In the genomic region with DNA sequence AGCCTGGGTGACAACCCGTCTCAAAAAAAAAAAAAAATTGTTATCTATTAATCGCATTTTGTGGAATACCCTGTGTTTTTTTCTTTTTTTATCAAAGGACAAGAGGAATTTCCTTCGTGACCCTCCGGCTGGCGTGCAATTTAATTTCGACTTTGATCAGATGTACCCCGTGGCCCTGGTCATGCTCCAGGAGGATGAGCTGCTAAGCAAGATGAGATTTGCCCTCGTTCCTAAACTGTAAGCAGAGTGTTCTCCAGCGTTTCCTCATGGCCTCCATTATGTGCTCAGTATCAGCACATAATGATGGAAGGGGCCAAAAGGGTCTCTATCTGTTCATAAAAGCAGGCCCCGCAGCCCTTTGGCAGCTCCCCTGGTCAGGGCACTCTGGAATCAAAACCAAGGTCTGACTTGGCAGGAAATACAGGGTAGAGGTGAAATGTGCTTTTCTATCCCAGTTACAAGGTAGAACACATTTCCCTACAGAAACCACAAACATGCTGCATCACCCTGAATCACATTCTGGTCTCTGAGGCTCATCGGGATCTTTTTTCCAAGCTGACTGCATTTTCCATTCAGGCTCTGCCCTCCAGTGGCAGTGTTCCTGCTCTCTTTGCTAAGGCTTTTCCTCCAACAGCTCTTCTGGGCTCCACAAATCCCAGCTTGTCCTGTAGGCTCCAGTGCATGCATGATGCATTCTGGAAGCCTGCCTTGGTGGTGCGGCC, we compare ENCODE assay signal across 14 cellular contexts. TPM values are rescaled to one million over a fixed set of nuclear protein-coding genes. Genes with fewer than 3 reads are reported as not detected.
DNase-seq lines count a peak whose midpoint lies in the region; ATAC-seq, FAIRE-seq and TF ChIP-seq lines count a peak whose summit lies in the region.
"Had no signal": no experiment of that assay in that cellular context is flagged by ENCODE, and none has a peak within 500 bp of the region (broad histone marks: within the 10 kb centered on the region; RNA-seq: fewer than 3 reads in every experiment).

No MANE protein-coding gene starts in this region.

- FAIRE-seq in D721Med (lab: Jason Lieb, UNC): no peak
- FAIRE-seq: GM12892 had no signal

- no peak overlapping the region for H3K4ac ChIP-seq in mesendoderm (ENCODE audit: low read depth, low read length)

- no peak overlapping the region for H3K9ac ChIP-seq in mesendoderm (ENCODE audit: low read length)

- no peak overlapping the region for H2BK5ac ChIP-seq in mesendoderm (ENCODE audit: low read length)

- no peak overlapping the region for H2AK5ac ChIP-seq in mesendoderm (ENCODE audit: low read length)

- H3K56ac ChIP-seq in mesendoderm (ENCODE audit: low read length): no peak overlapping the region

- H3K79me2 ChIP-seq in mesendoderm (ENCODE audit: control insufficient read depth, insufficient read depth, low read length): no peaks in the 10 kb centered on the region

- H3K27me3 ChIP-seq in mesendoderm (ENCODE audit: insufficient read depth, low read length, poor library complexity): no peaks in the 10 kb centered on the region

- DNase-seq in AG08396 (ENCODE audit: low spot score): peak; percentile 73
- peak; percentile 60 for DNase-seq in HK-2 (ENCODE audit: unreplicated experiment)
- DNase-seq in astrocyte of the cerebellum (ENCODE audit: low read depth): peak; percentile 86
- peak; percentile 11 for DNase-seq in kidney glomerular epithelial cell (lab: John Stamatoyannopoulos, UW)
- DNase-seq in NCI-H1694 (lab: John Stamatoyannopoulos, UW): no peak
- DNase-seq in mesendoderm: no peak
- DNase-seq in D721Med (ENCODE audit: insufficient read length, low spot score): no peak
- DNase-seq: erythroblast; islet precursor cell; NCI-H187; nucleus accumbens; stimulated activated CD4-positive, alpha-beta T cell treated with anti-CD3 and anti-CD28 coated beads, Interleukin-2, amount 100 ng/mL, for 48 hours had no signal

- H3K4me2 ChIP-seq in mesendoderm (ENCODE audit: low read length): no peak overlapping the region

- no peak overlapping the region for H4K8ac ChIP-seq in mesendoderm (ENCODE audit: low read depth, low read length)

- in situ Hi-C loops in astrocyte of the cerebellum (cut with HindIII; ENCODE audit: low sequenced_read_pairs): no loop called here

- no peaks in the 10 kb centered on the region for H3K79me1 ChIP-seq in mesendoderm (ENCODE audit: low read length)

- no peak overlapping the region for H3K23ac ChIP-seq in mesendoderm (ENCODE audit: low read length)

- H2BK15ac ChIP-seq in mesendoderm (replicated peaks; ENCODE audit: low read depth): no peak overlapping the region

- H3K27ac ChIP-seq in mesendoderm (ENCODE audit: low read depth, low read length): no peak overlapping the region

- TF ChIP-seq CTCF in astrocyte of the cerebellum (IDR thresholded peaks at IDR 0.05; ENCODE audit: low read depth, low read length, missing control alignments) (peak; percentile 71), D721Med (IDR thresholded peaks at IDR 0.05; ENCODE audit: insufficient read depth, missing control alignments) (no peak)

- H3K4me1 ChIP-seq in mesendoderm (ENCODE audit: control insufficient read depth, low read depth, low read length): no peaks in the 10 kb centered on the region

- H4K5ac ChIP-seq in mesendoderm (ENCODE audit: low read length): no peak overlapping the region

- WGBS in mesendoderm (ENCODE audit: extremely low coverage, insufficient coverage, low lambda C conversion rate): no CpG with 5 or more reads among the region's 12 CpGs

- no peak for ATAC-seq in GM21737 (IDR thresholded peaks at IDR 0.05; ENCODE audit: unreplicated experiment)

- H2BK120ac ChIP-seq in mesendoderm (ENCODE audit: low read depth, low read length): no peak overlapping the region

- H3K18ac ChIP-seq in mesendoderm (ENCODE audit: low read length): no peak overlapping the region

- H3K4me3 ChIP-seq in astrocyte of the cerebellum (ENCODE audit: low read depth, low read length): no peak overlapping the region
- H3K4me3 ChIP-seq in mesendoderm (ENCODE audit: low read length): no peak overlapping the region

- peaks cover 3% of the 10 kb centered on the region for H3K36me3 ChIP-seq in mesendoderm (ENCODE audit: control insufficient read depth, insufficient read depth, low read length)

RNA-seq across cellular contexts. Expression of a gene that starts 24.4 kb away (rescaled TPM):
- polyA plus RNA-seq in mesendoderm (2013, experiment 1 of 2): 13.8 TPM
- polyA plus RNA-seq in mesendoderm (2013, experiment 2 of 2): 12.9 TPM

RNA-seq across cellular contexts. Expression of a gene that starts 31.3 kb away (rescaled TPM):
- 15.7 TPM for polyA plus RNA-seq in mesendoderm (2013, experiment 1 of 2)
- 16.1 TPM for polyA plus RNA-seq in mesendoderm (2013, experiment 2 of 2)

RNA-seq across cellular contexts. Expression of a gene that starts 42.5 kb away (rescaled TPM):
- 38.5 TPM for polyA plus RNA-seq in mesendoderm (2013, experiment 1 of 2)
- 38.7 TPM for polyA plus RNA-seq in mesendoderm (2013, experiment 2 of 2)

Comparison
In these comparisons a context has a peak if more than half of its experiments do, and no peak if none do; other contexts are left out.
1. DNase-seq: peak in AG08396 (single experiment), HK-2 (single experiment), astrocyte of the cerebellum (single experiment) and kidney glomerular epithelial cell (single experiment); none in NCI-H1694 (single experiment), mesendoderm (single experiment) and D721Med (single experiment).